ENCODE assay signal across 9 cellular contexts in the genomic region with DNA sequence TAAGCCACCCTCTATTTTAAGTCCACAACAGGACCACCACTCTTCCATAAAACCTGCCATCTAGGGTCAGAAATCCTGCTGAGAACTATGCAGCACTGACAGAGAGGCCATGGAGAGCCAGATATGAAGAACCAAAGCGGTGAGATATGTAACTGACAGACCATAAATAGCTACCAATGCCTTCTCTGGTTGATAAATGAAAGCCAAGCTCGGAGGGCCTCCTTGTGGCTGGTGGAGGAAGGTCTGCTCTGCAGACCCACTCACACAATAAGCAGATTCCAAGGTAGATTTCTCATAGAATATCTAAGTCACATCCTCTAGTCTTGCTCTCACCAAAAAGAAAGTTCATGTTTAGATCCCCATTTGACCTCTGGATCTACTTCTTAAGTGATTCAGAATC. TPM values are rescaled to one million over a fixed set of nuclear protein-coding genes. Genes with fewer than 3 reads are reported as not detected.
A peak's percentile ranks its signal among the peaks of the same experiment; 100 is the strongest.
DNase-seq lines count a peak whose midpoint lies in the region; ATAC-seq and TF ChIP-seq lines count a peak whose summit lies in the region.
"Had no signal": no experiment of that assay in that cellular context is flagged by ENCODE, and none has a peak within 500 bp of the region (broad histone marks: within the 10 kb centered on the region; RNA-seq: fewer than 3 reads in every experiment).

No MANE protein-coding gene starts in this region.

- peaks cover 9% of the 10 kb centered on the region for H3K4me1 Mint-ChIP-seq in activated naive CD4-positive, alpha-beta T cell treated with anti-CD3 and anti-CD28 coated beads, Interleukin-2, amount 10 ng/mL, durations not matched to agents 7 days and 5 days
- peaks cover 12% of the 10 kb centered on the region for H3K4me1 Mint-ChIP-seq in activated CD4-positive, alpha-beta T cell treated with anti-CD3 and anti-CD28 coated beads, Interleukin-2, amount 10 ng/mL, durations not matched to agents 7 days and 5 days
- H3K4me1 Mint-ChIP-seq in activated T-helper 17 cell treated with anti-CD3 and anti-CD28 coated beads, Interleukin-2, amount 50 U/mL, for 72 hours: peaks cover 18% of the 10 kb centered on the region

- no peak for ATAC-seq in activated T-helper 17 cell treated with anti-CD3 and anti-CD28 coated beads, Interleukin-2, amount 50 U/mL, for 72 hours (replicated peaks)

- no peak overlapping the region for H3K4me3 ChIP-seq in HFF-Myc (replicated peaks; ENCODE audit: low read depth, low read length)
- H3K4me3 ChIP-seq in testis: no peak overlapping the region

- no peak overlapping the region for H3K27ac ChIP-seq in testis

- H3K27ac Mint-ChIP-seq in activated naive CD4-positive, alpha-beta T cell treated with anti-CD3 and anti-CD28 coated beads, Interleukin-2, amount 10 ng/mL, durations not matched to agents 7 days and 5 days: no peak overlapping the region
- no peak overlapping the region for H3K27ac Mint-ChIP-seq in activated CD4-positive, alpha-beta T cell treated with anti-CD3 and anti-CD28 coated beads, Interleukin-2, amount 10 ng/mL, durations not matched to agents 7 days and 5 days
- no peak overlapping the region for H3K27ac Mint-ChIP-seq in activated T-helper 17 cell treated with anti-CD3 and anti-CD28 coated beads, Interleukin-2, amount 50 U/mL, for 72 hours
- H3K27ac Mint-ChIP-seq: dendritic cell treated with granulocyte-macrophage colony-stimulating factor and Interleukin-4, amounts not matched to agents 40 ng/mL and 50 ng/mL, for 4 days had no signal

- no peaks in the 10 kb centered on the region for H3K9me3 ChIP-seq in testis

- intact Hi-C loops in testis (cut with DNase I; ENCODE audit: low total_unique reads): loop anchor here (5.0 to 10.0 kb wide), 3 partner anchors 93 to 279 kb away; no protein-coding TSS in a partner anchor

- TF ChIP-seq CTCF in HFF-Myc (IDR thresholded peaks at IDR 0.05; ENCODE audit: low read depth, low read length, missing control alignments) (peak; percentile 70), testis (IDR thresholded peaks at IDR 0.05) (peak; percentile 36 to 57 (median 49))

- H3K4me1 ChIP-seq in testis: no peaks in the 10 kb centered on the region

- H3K4me3 Mint-ChIP-seq in activated naive CD4-positive, alpha-beta T cell treated with anti-CD3 and anti-CD28 coated beads, Interleukin-2, amount 10 ng/mL, durations not matched to agents 7 days and 5 days: no peak overlapping the region
- no peak overlapping the region for H3K4me3 Mint-ChIP-seq in activated CD4-positive, alpha-beta T cell treated with anti-CD3 and anti-CD28 coated beads, Interleukin-2, amount 10 ng/mL, durations not matched to agents 7 days and 5 days
- H3K4me3 Mint-ChIP-seq in activated T-helper 17 cell treated with anti-CD3 and anti-CD28 coated beads, Interleukin-2, amount 50 U/mL, for 72 hours: no peak overlapping the region
- H3K4me3 Mint-ChIP-seq: dendritic cell treated with granulocyte-macrophage colony-stimulating factor and Interleukin-4, amounts not matched to agents 40 ng/mL and 50 ng/mL, for 4 days had no signal

- no peak for TF ChIP-seq POLR2A in testis (IDR thresholded peaks at IDR 0.05)

- H3K27me3 Mint-ChIP-seq in activated naive CD4-positive, alpha-beta T cell treated with anti-CD3 and anti-CD28 coated beads, Interleukin-2, amount 10 ng/mL, durations not matched to agents 7 days and 5 days: peaks cover 3% of the 10 kb centered on the region
- no peaks in the 10 kb centered on the region for H3K27me3 Mint-ChIP-seq in activated CD4-positive, alpha-beta T cell treated with anti-CD3 and anti-CD28 coated beads, Interleukin-2, amount 10 ng/mL, durations not matched to agents 7 days and 5 days
- no peaks in the 10 kb centered on the region for H3K27me3 Mint-ChIP-seq in activated T-helper 17 cell treated with anti-CD3 and anti-CD28 coated beads, Interleukin-2, amount 50 U/mL, for 72 hours
- H3K27me3 Mint-ChIP-seq: dendritic cell treated with granulocyte-macrophage colony-stimulating factor and Interleukin-4, amounts not matched to agents 40 ng/mL and 50 ng/mL, for 4 days had no signal

- no peaks in the 10 kb centered on the region for H3K27me3 ChIP-seq in testis

- peaks cover 6% of the 10 kb centered on the region for H3K36me3 Mint-ChIP-seq in activated naive CD4-positive, alpha-beta T cell treated with anti-CD3 and anti-CD28 coated beads, Interleukin-2, amount 10 ng/mL, durations not matched to agents 7 days and 5 days
- peaks cover 2% of the 10 kb centered on the region for H3K36me3 Mint-ChIP-seq in activated CD4-positive, alpha-beta T cell treated with anti-CD3 and anti-CD28 coated beads, Interleukin-2, amount 10 ng/mL, durations not matched to agents 7 days and 5 days (ENCODE audit: low read depth)
- H3K36me3 Mint-ChIP-seq in activated T-helper 17 cell treated with anti-CD3 and anti-CD28 coated beads, Interleukin-2, amount 50 U/mL, for 72 hours (ENCODE audit: low read depth): peaks cover 52% of the 10 kb centered on the region

- H3K9me3 Mint-ChIP-seq in activated naive CD4-positive, alpha-beta T cell treated with anti-CD3 and anti-CD28 coated beads, Interleukin-2, amount 10 ng/mL, durations not matched to agents 7 days and 5 days: no peaks in the 10 kb centered on the region
- no peaks in the 10 kb centered on the region for H3K9me3 Mint-ChIP-seq in activated CD4-positive, alpha-beta T cell treated with anti-CD3 and anti-CD28 coated beads, Interleukin-2, amount 10 ng/mL, durations not matched to agents 7 days and 5 days
- no peaks in the 10 kb centered on the region for H3K9me3 Mint-ChIP-seq in activated T-helper 17 cell treated with anti-CD3 and anti-CD28 coated beads, Interleukin-2, amount 50 U/mL, for 72 hours
- H3K9me3 Mint-ChIP-seq: dendritic cell treated with granulocyte-macrophage colony-stimulating factor and Interleukin-4, amounts not matched to agents 40 ng/mL and 50 ng/mL, for 4 days had no signal

- 48 to 55% methylated on average over 2 of the region's 2 CpGs for WGBS in testis, 2 donors

- peak; percentile 26 for DNase-seq in activated naive CD4-positive, alpha-beta T cell treated with anti-CD3 and anti-CD28 coated beads, Interleukin-2, amount 10 ng/mL, durations not matched to agents 7 days and 5 days
- DNase-seq in activated naive CD4-positive, alpha-beta T cell (lab: John Stamatoyannopoulos, UW): no peak
- DNase-seq in HFF-Myc (ENCODE audit: extremely low read depth, low read depth) (no peak), NCI-H1105 (lab: John Stamatoyannopoulos, UW) (peak; percentile 41), hepatic stellate cell (ENCODE audit: low spot score) (peak; percentile 31), testis (peak; percentile 54)
- DNase-seq in activated CD4-positive, alpha-beta T cell treated with anti-CD3 and anti-CD28 coated beads, Interleukin-2, amount 10 ng/mL, durations not matched to agents 7 days and 5 days: peak; percentile 25

- POLR2A ChIA-PET in activated CD4-positive, alpha-beta T cell treated with anti-CD3 and anti-CD28 coated beads, Interleukin-2, amount 10 ng/mL, durations not matched to agents 7 days and 5 days (lab: Charles Lee): interaction anchor here (0.6 kb wide), 1 partner anchor 10 kb away, joined by 3 read pairs; no protein-coding TSS in a partner anchor

- no peaks in the 10 kb centered on the region for H3K36me3 ChIP-seq in testis (ENCODE audit: low read depth, missing control alignments)

- CTCF ChIA-PET in activated naive CD4-positive, alpha-beta T cell treated with anti-CD3 and anti-CD28 coated beads, Interleukin-2, amount 10 ng/mL, durations not matched to agents 7 days and 5 days (lab: Charles Lee): interaction anchor here (0.6 to 3.9 kb wide), 30 partner anchors 8 to 633 kb away, joined by 3 to 33 read pairs (median 4); no protein-coding TSS in a partner anchor
- CTCF ChIA-PET in activated CD4-positive, alpha-beta T cell treated with anti-CD3 and anti-CD28 coated beads, Interleukin-2, amount 10 ng/mL, durations not matched to agents 7 days and 5 days (lab: Charles Lee): interaction anchor here (0.6 to 2.1 kb wide), 6 partner anchors 12 to 303 kb away, joined by 3 to 7 read pairs (median 4); no protein-coding TSS in a partner anchor

RNA-seq across cellular contexts. Expression of gene RYK, which starts 38.9 kb away (rescaled TPM):
- 1 to 10 TPM; 7.8 to 9.7 TPM for total RNA-seq in activated CD4-positive, alpha-beta T cell treated with anti-CD3 and anti-CD28 coated beads, Interleukin-2, amount 10 ng/mL, durations not matched to agents 7 days and 5 days
- 100 to 1,000 TPM; 112 to 120 TPM for total RNA-seq in testis
- 82.6 TPM for polyA plus RNA-seq in testis (ENCODE audit: insufficient read depth, low read depth, low replicate concordance)
- 10 to 100 TPM in 1 of 2 donors, 1 to 10 TPM in 1; 8.6 to 18.1 TPM for total RNA-seq in activated T-helper 17 cell treated with anti-CD3 and anti-CD28 coated beads, Interleukin-2, amount 50 U/mL, for 72 hours

Comparison
In these comparisons a context has a peak if more than half of its experiments do, and no peak if none do; other contexts are left out.
1. DNase-seq: peak in activated naive CD4-positive, alpha-beta T cell treated with anti-CD3 and anti-CD28 coated beads, Interleukin-2, amount 10 ng/mL, durations not matched to agents 7 days and 5 days (single experiment), NCI-H1105 (single experiment), activated CD4-positive, alpha-beta T cell treated with anti-CD3 and anti-CD28 coated beads, Interleukin-2, amount 10 ng/mL, durations not matched to agents 7 days and 5 days (single experiment), hepatic stellate cell (single experiment) and testis (single experiment); none in activated naive CD4-positive, alpha-beta T cell (0 of 4) and HFF-Myc (single experiment).
2. RNA of gene RYK, which starts 38.9 kb away (total RNA-seq): 112 to 120 TPM in testis; 8.6 to 18.1 TPM in activated T-helper 17 cell treated with anti-CD3 and anti-CD28 coated beads, Interleukin-2, amount 50 U/mL, for 72 hours and 7.8 to 9.7 TPM in activated CD4-positive, alpha-beta T cell treated with anti-CD3 and anti-CD28 coated beads, Interleukin-2, amount 10 ng/mL, durations not matched to agents 7 days and 5 days; every median in the first group is over 4 times any median in the second.